ENCODE assay signal across 9 cellular contexts in the genomic region with DNA sequence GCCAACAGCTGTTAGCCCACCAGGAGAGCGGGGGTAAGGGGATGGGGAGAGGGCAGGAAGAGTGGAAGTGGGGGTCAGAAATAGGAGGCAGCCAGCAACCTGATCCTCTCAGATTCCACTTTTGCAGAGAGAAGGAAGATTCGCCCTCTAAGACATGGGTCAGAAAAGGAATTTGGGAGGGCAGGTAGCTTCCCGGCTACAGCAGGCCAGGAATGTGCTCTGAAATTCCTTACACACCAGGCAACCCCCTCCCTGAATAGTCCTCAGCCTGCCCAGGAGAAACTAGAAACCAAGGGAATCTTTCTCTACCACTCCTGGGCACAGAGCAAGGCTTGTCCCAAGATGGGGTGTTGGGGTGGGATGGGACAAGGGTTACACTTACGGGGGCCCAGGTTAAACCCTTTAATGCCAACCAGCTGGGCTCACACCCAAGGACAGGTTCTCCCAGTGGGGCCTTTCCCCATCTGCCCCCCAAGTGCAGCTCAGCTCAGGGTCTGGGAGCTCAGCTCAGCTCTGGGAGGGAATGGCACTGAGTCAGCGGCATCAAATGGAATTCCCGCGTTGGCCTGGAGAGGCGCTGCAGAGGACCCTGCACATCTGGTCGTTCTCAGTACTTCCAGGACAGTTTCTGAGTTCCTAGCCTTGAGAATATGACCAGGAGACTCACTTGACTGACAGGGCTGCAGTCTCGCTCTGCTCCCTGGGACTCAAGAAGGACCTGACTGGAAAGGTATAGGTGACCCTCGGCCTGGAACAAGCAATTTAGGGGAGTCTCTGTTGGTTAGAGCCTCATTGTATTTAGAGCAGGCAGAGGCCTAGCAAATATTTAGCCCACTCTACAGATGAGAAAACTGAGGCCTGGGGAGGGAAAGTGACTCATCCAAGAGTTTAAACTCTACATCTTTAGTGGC. TPM values are rescaled to one million over a fixed set of nuclear protein-coding genes. Genes with fewer than 3 reads are reported as not detected.
A peak's percentile ranks its signal among the peaks of the same experiment; 100 is the strongest.
DNase-seq lines count a peak whose midpoint lies in the region; ATAC-seq and TF ChIP-seq lines count a peak whose summit lies in the region.
"Had no signal": no experiment of that assay in that cellular context is flagged by ENCODE, and none has a peak within 500 bp of the region (broad histone marks: within the 10 kb centered on the region; RNA-seq: fewer than 3 reads in every experiment).

No MANE protein-coding gene starts in this region.

- no peaks in the 10 kb centered on the region for H3K36me3 ChIP-seq in DOHH2 (ENCODE audit: control insufficient read depth, low read length)
- H3K36me3 ChIP-seq in SK-N-SH (replicated peaks in 1 of 2; ENCODE audit: control insufficient read depth in 1 of 2, insufficient read depth in 2 of 2, low read length in 1 of 2): no peaks in the 10 kb centered on the region

- H3K79me2 ChIP-seq in DOHH2 (ENCODE audit: control insufficient read depth, low read length) (no peaks in the 10 kb centered on the region), SK-N-SH (ENCODE audit: insufficient read depth) (no peaks in the 10 kb centered on the region)

- ATAC-seq in HG02610 (IDR thresholded peaks at IDR 0.05; ENCODE audit: unreplicated experiment) (peak; percentile 51), left cardiac atrium (peak; percentile 17 to 20), HG03280 (IDR thresholded peaks at IDR 0.05; ENCODE audit: unreplicated experiment) (no peak), HG03457 (IDR thresholded peaks at IDR 0.05; ENCODE audit: unreplicated experiment) (no peak)

- no peaks in the 10 kb centered on the region for H4K20me1 ChIP-seq in DOHH2 (ENCODE audit: control insufficient read depth, insufficient read depth, low read depth, low read length)
- H4K20me1 ChIP-seq in SK-N-SH (ENCODE audit: insufficient read depth): no peaks in the 10 kb centered on the region

- H3K27me3 ChIP-seq in DOHH2 (ENCODE audit: control insufficient read depth, low read length) (peaks cover 8% of the 10 kb centered on the region; the same call in 1 of the 2 replicates), SK-N-SH (ENCODE audit: insufficient read depth) (peaks cover 40% of the 10 kb centered on the region)

- H3K4me3 Mint-ChIP-seq in type B pancreatic cell: peak overlapping the region; percentile 72

- H3K4me3 ChIP-seq in DOHH2 (ENCODE audit: low read length): no peak overlapping the region
- H3K4me3 ChIP-seq in SK-N-SH (ENCODE audit: low read depth in 2 of 2, low read length in 1 of 2): no peak overlapping the region
- H3K4me3 ChIP-seq: SK-N-MC had no signal

- H3F3A ChIP-seq in DOHH2 (ENCODE audit: control insufficient read depth, insufficient read depth) (no peaks in the 10 kb centered on the region), SK-N-SH (replicated peaks; ENCODE audit: insufficient read depth) (no peaks in the 10 kb centered on the region)

- peaks cover 14% of the 10 kb centered on the region for H3K27me3 Mint-ChIP-seq in type B pancreatic cell

- H3K27ac ChIP-seq in DOHH2 (ENCODE audit: low read depth, low read length): no peak overlapping the region
- peak overlapping the region in 1 of 2 experiments; percentile 85; a peak in 2 of 4 replicates for H3K27ac ChIP-seq in SK-N-SH (ENCODE audit: low read depth in 2 of 2, low read length in 1 of 2)
- H3K27ac ChIP-seq: SK-N-MC had no signal

- peak; percentile 65 for TF ChIP-seq CTCF in DOHH2 (IDR thresholded peaks at IDR 0.05; ENCODE audit: low read depth, low read length, poor library complexity, severe bottlenecking)
- peak; percentile 33; the same call in 1 of the 2 replicates for TF ChIP-seq CTCF in SK-N-SH (IDR thresholded peaks at IDR 0.05)
- TF ChIP-seq CTCF in type B pancreatic cell (conservative IDR thresholded peaks at IDR 0.05): peak; percentile 77

- intact Hi-C loops in left cardiac atrium (cut with DNase I): no loop called here

- no peaks in the 10 kb centered on the region for H3K9me3 Mint-ChIP-seq in type B pancreatic cell

- no peaks in the 10 kb centered on the region for H3K9me3 ChIP-seq in DOHH2 (ENCODE audit: control insufficient read depth, insufficient read depth, low read length)
- no peaks in the 10 kb centered on the region for H3K9me3 ChIP-seq in SK-N-SH

- H3K4me1 Mint-ChIP-seq in type B pancreatic cell (ENCODE audit: unreplicated experiment): peaks cover 40% of the 10 kb centered on the region

- CTCF ChIA-PET in SK-N-SH (lab: Yijun Ruan, JAX): interaction anchor here (0.7 to 4.4 kb wide), 9 partner anchors 8 to 155 kb away, joined by 3 to 37 read pairs (median 5); no protein-coding TSS in a partner anchor

- H3K4me2 ChIP-seq in DOHH2 (ENCODE audit: low read length): no peak overlapping the region
- H3K4me2 ChIP-seq in SK-N-SH: no peak overlapping the region

- no peak overlapping the region for H3K9ac ChIP-seq in SK-N-SH

- POLR2A ChIA-PET in SK-N-SH (lab: Yijun Ruan, JAX): no interaction called here

- H3K4me1 ChIP-seq in DOHH2 (ENCODE audit: control insufficient read depth, low read length) (no peaks in the 10 kb centered on the region), SK-N-SH (ENCODE audit: control insufficient read depth in 1 of 2, insufficient read depth in 2 of 2, low read depth in 1 of 2, low read length in 1 of 2) (peaks cover 0 to 32% of the 10 kb centered on the region in 2 experiments; a peak in 1 of 4 replicates)

- peaks cover 4% of the 10 kb centered on the region for H3K36me3 Mint-ChIP-seq in type B pancreatic cell

- H3K9me2 ChIP-seq in DOHH2 (replicated peaks; ENCODE audit: control insufficient read depth, low read length): no peaks in the 10 kb centered on the region
- no peaks in the 10 kb centered on the region for H3K9me2 ChIP-seq in SK-N-SH

- peak; percentile 58 for DNase-seq in SK-N-SH
- DNase-seq in left cardiac atrium: no peak
- no peak for DNase-seq in type B pancreatic cell (ENCODE audit: extremely low spot score, unreplicated experiment)
- DNase-seq in activated CD4-positive, CD25-positive, alpha-beta regulatory T cell treated with anti-CD3 and anti-CD28 coated beads, Interleukin-2, amount 50 U/mL, for 72 hours: no peak

- no peak for TF ChIP-seq EP300 in SK-N-SH (IDR thresholded peaks at IDR 0.05; ENCODE audit: borderline replicate concordance in 1 of 2, low read depth in 1 of 2, low read length in 1 of 2)

- no peak overlapping the region for H2AFZ ChIP-seq in SK-N-SH (ENCODE audit: low read depth)

- WGBS in SK-N-SH (ENCODE audit: low lambda C conversion rate): 68% methylated on average over 10 of the region's 11 CpGs

- peak overlapping the region; percentile 80 for H3K27ac Mint-ChIP-seq in type B pancreatic cell

- no peak for TF ChIP-seq RAD21 in SK-N-SH (IDR thresholded peaks at IDR 0.05; ENCODE audit: low read length)

TF ChIP-seq in SK-N-SH, 30 proteins besides CTCF, POLR2A, EP300 and RAD21:
- no peak for TF ChIP-seq EZH2phosphoT487 (IDR thresholded peaks at IDR 0.05; ENCODE audit: borderline replicate concordance, low read depth)
TF ChIP-seq in SK-N-SH: peak in this region for 0.

RNA-seq across cellular contexts. Expression of a gene that starts 0.8 kb away (rescaled TPM):
- polyA plus RNA-seq in SK-N-SH (2012; rRNA removed): 0.33 and 0.57 TPM in 2 replicates
- polyA plus RNA-seq in SK-N-SH (2012; cell fraction: cytosol; rRNA removed): 0.33 and 0.38 TPM in 2 replicates
- 0.50 and 0.81 TPM in 2 replicates for polyA plus RNA-seq in SK-N-SH (2012; cell fraction: nucleus; rRNA removed)
- total RNA-seq in left cardiac atrium: 1,000 to 10,000 TPM; 4,860 to 5,317 TPM
- 21.3 and 63.9 TPM in 2 replicates for total RNA-seq in type B pancreatic cell (ENCODE audit: low replicate concordance)

RNA-seq across cellular contexts. Expression of a gene that starts 22.4 kb away (rescaled TPM):
- 0.03 TPM in 1 of 2 replicates, not detected in the other for polyA plus RNA-seq in SK-N-SH (2012; rRNA removed)
- 0.04 and 0.09 TPM in 2 replicates for polyA plus RNA-seq in SK-N-SH (2012; cell fraction: cytosol; rRNA removed)
- polyA plus RNA-seq in SK-N-SH (2012; cell fraction: nucleus; rRNA removed): 0.05 and 0.19 TPM in 2 replicates
- total RNA-seq in left cardiac atrium (1 to 10 TPM; 1.3 to 1.4 TPM), type B pancreatic cell (ENCODE audit: low replicate concordance) (41.2 and 79.5 TPM in 2 replicates)

RNA-seq across cellular contexts. Expression of a gene that starts 44.8 kb away (rescaled TPM):
- 0.11 TPM in 1 of 2 replicates, not detected in the other for polyA plus RNA-seq in SK-N-SH (2012; rRNA removed)
- 0.03 and 0.25 TPM in 2 replicates for polyA plus RNA-seq in SK-N-SH (2012; cell fraction: cytosol; rRNA removed)
- polyA plus RNA-seq in SK-N-SH (2012; cell fraction: nucleus; rRNA removed): 0.15 and 0.17 TPM in 2 replicates
- total RNA-seq in left cardiac atrium (10 to 100 TPM in 1 of 2 donors, 1 to 10 TPM in 1; 6.4 to 31.5 TPM), type B pancreatic cell (ENCODE audit: low replicate concordance) (0.12 and 6.1 TPM in 2 replicates)

Comparison
In these comparisons a context has a peak if more than half of its experiments do, and no peak if none do; other contexts are left out.
1. ATAC-seq: peak in HG02610 (single experiment) and left cardiac atrium (2 of 2); none in HG03280 (single experiment) and HG03457 (single experiment).
2. RNA of a gene that starts 0.8 kb away (total RNA-seq): 4,860 to 5,317 TPM in left cardiac atrium; 21.3 to 63.9 TPM in type B pancreatic cell; every median in the first group is over 10 times any median in the second.
3. RNA of a gene that starts 22.4 kb away (total RNA-seq): 41.2 to 79.5 TPM in type B pancreatic cell; 1.3 to 1.4 TPM in left cardiac atrium; every median in the first group is over 10 times any median in the second.
4. Peak in every context shown above with its lines, with median percentiles within 50 percentile points of each other: CTCF ChIP-seq.